ENCODE assay signal across 23 cellular contexts in genomic region chr9:106877345-106877744, GRCh38.
"Had no signal": no experiment of that assay in that cellular context is flagged by ENCODE, and none has a peak within 500 bp of the region (broad histone marks: within the 10 kb centered on the region; RNA-seq: fewer than 3 reads in every experiment).

No MANE protein-coding gene starts in this region.

- H3K9me3 ChIP-seq: gastroesophageal sphincter, stomach, suprapubic skin, transverse colon, uterus had no signal

- H3K4me3 ChIP-seq: gastroesophageal sphincter, lung, skin epidermis, stomach, suprapubic skin, transverse colon, uterus had no signal

- H3K9me3 Mint-ChIP-seq: activated naive CD4-positive, alpha-beta T cell treated with anti-CD3 and anti-CD28 coated beads, Interleukin-2, amount 50 U/mL, for 72 hours; activated T-cell treated with anti-CD3 and anti-CD28 coated beads, Interleukin-2, amount 50 U/mL, for 24 hours; naive B cell; neural crest cell; stimulated activated memory B cell treated with anti-CD40 and anti-IgM and Interleukin-4, amounts not matched to agents 10 μg/mL and 1 μg/mL and 100 μg/mL, for 72 hours had no signal

- H3K27ac Mint-ChIP-seq: activated naive CD4-positive, alpha-beta T cell treated with anti-CD3 and anti-CD28 coated beads, Interleukin-2, amount 50 U/mL, for 72 hours; activated T-cell treated with anti-CD3 and anti-CD28 coated beads, Interleukin-2, amount 50 U/mL, for 24 hours; activated T-helper 17 cell treated with anti-CD3 and anti-CD28 coated beads, Interleukin-2, amount 50 U/mL, for 72 hours; naive B cell; stimulated activated memory B cell treated with anti-CD40 and anti-IgM and Interleukin-4, amounts not matched to agents 10 μg/mL and 1 μg/mL and 100 μg/mL, for 72 hours had no signal

- H3K36me3 ChIP-seq: gastroesophageal sphincter, stomach, suprapubic skin, transverse colon, uterus had no signal

- H3K4me1 Mint-ChIP-seq: activated T-helper 17 cell treated with anti-CD3 and anti-CD28 coated beads, Interleukin-2, amount 50 U/mL, for 72 hours; central memory CD8-positive, alpha-beta T cell; naive B cell; stimulated activated memory B cell treated with anti-CD40 and anti-IgM and Interleukin-4, amounts not matched to agents 10 μg/mL and 1 μg/mL and 100 μg/mL, for 72 hours had no signal

- DNase-seq: activated CD8-positive, alpha-beta memory T cell treated with anti-CD3 and anti-CD28 coated beads for 24 hours; activated CD8-positive, alpha-beta memory T cell treated with anti-CD3 and anti-CD28 coated beads, Interleukin-2, amount 50 U/mL, for 4 hours; activated T-cell treated with anti-CD3 and anti-CD28 coated beads, Interleukin-2, amount 50 U/mL, for 24 hours; effector memory CD4-positive, alpha-beta T cell; head of caudate nucleus; hypothalamus; left colon; naive B cell; retina; stimulated activated CD4-positive, alpha-beta T cell treated with anti-CD3 and anti-CD28 coated beads, Interleukin-15, amount 100 ng/mL, for 24 hours; stomach; T-helper 1 cell; transverse colon; uterus had no signal

- H3K36me3 Mint-ChIP-seq: activated naive CD4-positive, alpha-beta T cell treated with anti-CD3 and anti-CD28 coated beads, Interleukin-2, amount 50 U/mL, for 72 hours; naive B cell; stimulated activated memory B cell treated with anti-CD40 and anti-IgM and Interleukin-4, amounts not matched to agents 10 μg/mL and 1 μg/mL and 100 μg/mL, for 72 hours had no signal

- H3K4me1 ChIP-seq: uterus had no signal

- H3K4me3 Mint-ChIP-seq: activated T-cell treated with anti-CD3 and anti-CD28 coated beads, Interleukin-2, amount 50 U/mL, for 24 hours; activated T-helper 17 cell treated with anti-CD3 and anti-CD28 coated beads, Interleukin-2, amount 50 U/mL, for 72 hours; central memory CD8-positive, alpha-beta T cell; naive B cell; neural crest cell; stimulated activated memory B cell treated with anti-CD40 and anti-IgM and Interleukin-4, amounts not matched to agents 10 μg/mL and 1 μg/mL and 100 μg/mL, for 72 hours had no signal

- ATAC-seq: activated naive CD4-positive, alpha-beta T cell treated with anti-CD3 and anti-CD28 coated beads, Interleukin-2, amount 50 U/mL, for 72 hours; activated T-helper 17 cell treated with anti-CD3 and anti-CD28 coated beads, Interleukin-2, amount 50 U/mL, for 72 hours; gastroesophageal sphincter; left colon; stimulated activated memory B cell treated with anti-CD40 and anti-IgM and Interleukin-4, amounts not matched to agents 10 μg/mL and 1 μg/mL and 100 μg/mL, for 72 hours had no signal

- H3K27me3 Mint-ChIP-seq: activated T-cell treated with anti-CD3 and anti-CD28 coated beads, Interleukin-2, amount 50 U/mL, for 24 hours; activated T-helper 17 cell treated with anti-CD3 and anti-CD28 coated beads, Interleukin-2, amount 50 U/mL, for 72 hours; central memory CD8-positive, alpha-beta T cell; stimulated activated memory B cell treated with anti-CD40 and anti-IgM and Interleukin-4, amounts not matched to agents 10 μg/mL and 1 μg/mL and 100 μg/mL, for 72 hours had no signal

- H3K27me3 ChIP-seq: gastroesophageal sphincter, stomach, suprapubic skin, transverse colon, uterus had no signal

- H3K27ac ChIP-seq: suprapubic skin had no signal
